In genomic region chr6:40899684-40900155, GRCh38 we compare ENCODE assay signal across 2 cellular contexts.
A peak's percentile ranks its signal among the peaks of the same experiment; 100 is the strongest.
TF ChIP-seq lines count a peak whose summit lies in the region.

No MANE protein-coding gene starts in this region.

TF ChIP-seq in HEK293, 187 proteins besides CTCF, POLR2A, EP300 and RAD21:
- peak; percentile 83 for TF ChIP-seq ZIC2 (tag by site-specific recombination; IDR thresholded peaks at IDR 0.05)
- TF ChIP-seq ZNF404 (tag by site-specific recombination; IDR thresholded peaks at IDR 0.05), result no peak
TF ChIP-seq in HEK293: peak in this region for 1.

TF ChIP-seq in H1, 55 proteins besides CTCF, POLR2A, EP300 and RAD21:
- TF ChIP-seq NRF1 (IDR thresholded peaks at IDR 0.05; ENCODE audit: low read depth, low read length) (no peak), KDM4A (IDR thresholded peaks at IDR 0.05; ENCODE audit: low read depth, low read length, severe bottlenecking) (no peak), CBX8 (IDR thresholded peaks at IDR 0.05; ENCODE audit: borderline replicate concordance, low read depth, low read length) (no peak), NANOG (IDR thresholded peaks at IDR 0.05; ENCODE audit: insufficient read depth, low read depth, low read length, poor library complexity, severe bottlenecking) (peak; percentile 83), ZNF274 (IDR thresholded peaks at IDR 0.05; ENCODE audit: borderline replicate concordance, extremely low read depth, low read length) (no peak)
TF ChIP-seq in H1: peak in this region for 1.
